In the genomic region with DNA sequence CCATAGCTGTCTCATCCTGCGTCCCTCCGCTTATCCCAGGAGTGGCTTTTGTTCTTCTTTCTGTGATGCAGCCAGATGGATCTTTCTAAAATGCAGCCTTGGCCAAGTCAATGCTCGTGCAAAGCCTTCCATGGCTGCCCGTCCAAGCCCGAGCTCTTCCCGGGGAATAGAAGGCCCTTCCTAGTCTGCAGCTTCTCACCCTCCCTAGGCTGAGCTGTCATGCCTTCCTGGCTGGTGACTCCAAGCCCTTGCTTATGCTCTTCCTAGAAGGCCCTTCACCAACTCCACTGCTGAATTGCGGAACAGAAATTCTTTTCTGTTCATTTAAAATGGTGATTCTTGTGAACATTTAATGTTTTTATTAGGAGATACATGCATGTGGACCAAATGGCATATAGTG, we compare ENCODE assay signal across 20 cellular contexts.
DNase-seq lines count a peak whose midpoint lies in the region; FAIRE-seq and TF ChIP-seq lines count a peak whose summit lies in the region.
"Had no signal": no experiment of that assay in that cellular context is flagged by ENCODE, and none has a peak within 500 bp of the region (broad histone marks: within the 10 kb centered on the region; RNA-seq: fewer than 3 reads in every experiment).

No MANE protein-coding gene starts in this region.

- TF ChIP-seq EP300 in H1 (IDR thresholded peaks at IDR 0.05; ENCODE audit: borderline replicate concordance in 1 of 2, low read depth in 2 of 2, low read length in 2 of 2) = no peak

- WGBS in H1 (ENCODE audit: extremely low coverage in 1 of 2, insufficient coverage in 1 of 2, insufficient read length in 1 of 2, insufficient replicate concordance in 2 of 2, low coverage in 1 of 2, low lambda C conversion rate in 2 of 2, missing lambda C conversion rate in 1 of 2), 2 experiments = 83% methylated on average over 7 of the region's 7 CpGs; no CpG with 5 or more reads in 1 of the 2 experiments
- 89% methylated on average over 7 of the region's 7 CpGs for WGBS in smooth muscle cell (ENCODE audit: low lambda C conversion rate)

- no peaks in the 10 kb centered on the region for H3F3A ChIP-seq in neural progenitor cell (ENCODE audit: low read depth)
- peaks cover 13% of the 10 kb centered on the region for H3F3A ChIP-seq in smooth muscle cell (ENCODE audit: low read depth)

- H3K27ac Mint-ChIP-seq in HFFc6 = peak overlapping the region; percentile 65
- H3K27ac Mint-ChIP-seq in neural progenitor cell = no peak overlapping the region
- H3K27ac Mint-ChIP-seq: GM23338 had no signal

- H3K27me3 ChIP-seq in AG04450 (ENCODE audit: control insufficient read depth, insufficient read depth, low read length) (no peaks in the 10 kb centered on the region), H1 (replicated peaks in 1 of 4; ENCODE audit: control insufficient read depth in 3 of 4, extremely low read depth in 1 of 4, insufficient read depth in 3 of 4, low read length in 3 of 4) (no peaks in the 10 kb centered on the region), neural progenitor cell (no peaks in the 10 kb centered on the region), smooth muscle cell (ENCODE audit: low read depth) (no peaks in the 10 kb centered on the region), uterus (no peaks in the 10 kb centered on the region), osteoblast (ENCODE audit: insufficient read depth, low read length) (no peaks in the 10 kb centered on the region)

- no peak overlapping the region for H2AK5ac ChIP-seq in H1 (ENCODE audit: low read depth, low read length)

- DNase-seq in AG04450 (ENCODE audit: low read depth, low spot score) = no peak
- no peak for DNase-seq in HFFc6
- DNase-seq in H1 (ENCODE audit: low read depth in 1 of 2, low spot score in 2 of 2) = no peak
- no peak for DNase-seq in neural progenitor cell (ENCODE audit: low spot score)
- DNase-seq in smooth muscle cell (lab: John Stamatoyannopoulos, UW; ENCODE audit: unreplicated experiment) = no peak
- DNase-seq in uterus = no peak
- DNase-seq in DMS153 (lab: John Stamatoyannopoulos, UW) = no peak
- DNase-seq in osteoblast (ENCODE audit: insufficient read length, low spot score, missing footprints) = no peak
- DNase-seq: AML-193; DMS79; KBM-7; NCI-H1694 treated with DMSO at 0.1 percent for 48 hours; NCI-H748 treated with DMSO at 0.1 percent for 48 hours; NK-92 treated with Interleukin-12 subunit alpha and Interleukin-12 subunit beta, amount 100 ng/mL, for 24 hours; Right ventricle myocardium superior had no signal

- no peaks in the 10 kb centered on the region for H3K36me3 ChIP-seq in H1 (ENCODE audit: control insufficient read depth in 2 of 4, insufficient read depth in 4 of 4, low read length in 3 of 4)
- no peaks in the 10 kb centered on the region for H3K36me3 ChIP-seq in neural progenitor cell
- H3K36me3 ChIP-seq in smooth muscle cell (ENCODE audit: low read depth) = no peaks in the 10 kb centered on the region
- no peaks in the 10 kb centered on the region for H3K36me3 ChIP-seq in uterus
- no peaks in the 10 kb centered on the region for H3K36me3 ChIP-seq in osteoblast (ENCODE audit: insufficient read depth, low read length)

- 0 out of 2 replicates have a peak overlapping the region, but pooled peaks have one; percentile 39 for H4K8ac ChIP-seq in H1 (ENCODE audit: extremely low read depth, insufficient read depth, low read length)

- POLR2A ChIA-PET in AG04450 (lab: Yijun Ruan, JAX) (interaction anchor here (1.2 to 1.6 kb wide), 2 partner anchors 9 to 18 kb away, joined by 3 to 6 read pairs; no protein-coding TSS in a partner anchor), H1 (lab: Charles Lee; ENCODE audit: partially characterized antibody) (no interaction called here)

- H3K36me3 Mint-ChIP-seq in HFFc6 (ENCODE audit: low read depth) = no peaks in the 10 kb centered on the region
- no peaks in the 10 kb centered on the region for H3K36me3 Mint-ChIP-seq in neural progenitor cell

- no peak overlapping the region for H2BK12ac ChIP-seq in H1 (ENCODE audit: low read depth, low read length)

- H3K4me1 Mint-ChIP-seq in HFFc6 (ENCODE audit: low read depth) (peaks cover 49% of the 10 kb centered on the region), neural progenitor cell (peaks cover 30% of the 10 kb centered on the region)

- no peak overlapping the region for H3K23ac ChIP-seq in H1 (ENCODE audit: insufficient read length)

- no peak overlapping the region for H3K18ac ChIP-seq in H1 (ENCODE audit: extremely low read depth, low read length)

- H3K9me3 ChIP-seq in AG04450 (ENCODE audit: control insufficient read depth, insufficient read depth, low read length) (no peaks in the 10 kb centered on the region), H1 (ENCODE audit: insufficient read depth in 2 of 2, low read depth in 1 of 2, low read length in 1 of 2) (no peaks in the 10 kb centered on the region), neural progenitor cell (ENCODE audit: low read depth) (no peaks in the 10 kb centered on the region), smooth muscle cell (replicated peaks; ENCODE audit: low read depth) (no peaks in the 10 kb centered on the region), uterus (no peaks in the 10 kb centered on the region), osteoblast (ENCODE audit: low read depth, low read length) (no peaks in the 10 kb centered on the region)

- no peak overlapping the region for H3K56ac ChIP-seq in H1 (replicated peaks; ENCODE audit: insufficient read length, low read depth, low read length)

- no peak overlapping the region for H2BK5ac ChIP-seq in H1 (ENCODE audit: low read depth, low read length)

- H4K20me1 ChIP-seq in H1 (replicated peaks in 1 of 2; ENCODE audit: control insufficient read depth in 1 of 2, insufficient read depth in 2 of 2, low read length in 2 of 2) (no peaks in the 10 kb centered on the region), neural progenitor cell (ENCODE audit: low read depth) (no peaks in the 10 kb centered on the region), smooth muscle cell (ENCODE audit: low read depth) (no peaks in the 10 kb centered on the region), osteoblast (ENCODE audit: insufficient read depth, low read length) (no peaks in the 10 kb centered on the region)

- H3K23me2 ChIP-seq in H1 (ENCODE audit: low read depth, low read length) = no peaks in the 10 kb centered on the region

- H3K27ac ChIP-seq in AG04450 (ENCODE audit: low read depth, low read length) (peak overlapping the region; percentile 78), H1 (ENCODE audit: low read depth, low read length) (no peak overlapping the region), neural progenitor cell (no peak overlapping the region), smooth muscle cell (ENCODE audit: low read depth) (no peak overlapping the region), uterus (no peak overlapping the region), osteoblast (ENCODE audit: low read depth, low read length) (no peak overlapping the region)
- H3K27ac ChIP-seq: C4-2B, SK-N-MC had no signal

- no peak overlapping the region for H2BK20ac ChIP-seq in H1 (ENCODE audit: low read length)

- no peak overlapping the region for H4K5ac ChIP-seq in H1 (ENCODE audit: insufficient read length, low read depth, low read length)

- H4K91ac ChIP-seq in H1 (replicated peaks; ENCODE audit: insufficient read length, low read length) = no peak overlapping the region

- TF ChIP-seq RAD21 in H1 (IDR thresholded peaks at IDR 0.05 in 1 of 2, conservative IDR thresholded peaks at IDR 0.05 in 1 of 2; ENCODE audit: low read depth in 2 of 2, low read length in 2 of 2) = no peak

- no peak overlapping the region for H3K4me2 ChIP-seq in H1 (ENCODE audit: insufficient read depth in 1 of 2, low read depth in 2 of 2, low read length in 2 of 2)
- H3K4me2 ChIP-seq in neural progenitor cell = no peak overlapping the region
- H3K4me2 ChIP-seq in smooth muscle cell = no peak overlapping the region
- no peak overlapping the region for H3K4me2 ChIP-seq in osteoblast (ENCODE audit: insufficient read depth, low read length)
- H3K4me2 ChIP-seq: GM23338 had no signal

- H3K9me3 Mint-ChIP-seq in HFFc6 = no peaks in the 10 kb centered on the region
- no peaks in the 10 kb centered on the region for H3K9me3 Mint-ChIP-seq in neural progenitor cell
- H3K9me3 Mint-ChIP-seq: GM23338 had no signal

- no peak overlapping the region for H3K14ac ChIP-seq in H1 (ENCODE audit: insufficient read length)

- CTCF ChIA-PET in AG04450 (lab: Charles Lee) (interaction anchor here (1.7 kb wide), 1 partner anchor 53 kb away, joined by 5 read pairs; no protein-coding TSS in a partner anchor), H1 (lab: Charles Lee; ENCODE audit: partially characterized antibody) (interaction anchor here (0.8 to 17.8 kb wide), 5 partner anchors 17 to 67 kb away, joined by 3 to 201 read pairs (median 5); no protein-coding TSS in a partner anchor)

- H3K27me3 Mint-ChIP-seq in HFFc6 (ENCODE audit: insufficient read depth) = peaks cover 2% of the 10 kb centered on the region
- H3K27me3 Mint-ChIP-seq in neural progenitor cell (ENCODE audit: insufficient read depth, low read depth) = peaks cover 5% of the 10 kb centered on the region

- H3K4me3 ChIP-seq in AG04450 (ENCODE audit: low read depth, low read length) = no peak overlapping the region
- no peak overlapping the region for H3K4me3 ChIP-seq in H1 (ENCODE audit: extremely low read depth in 1 of 4, insufficient read depth in 2 of 4, low read depth in 3 of 4, low read length in 4 of 4)
- no peak overlapping the region for H3K4me3 ChIP-seq in neural progenitor cell
- H3K4me3 ChIP-seq in smooth muscle cell = no peak overlapping the region
- no peak overlapping the region for H3K4me3 ChIP-seq in uterus
- no peak overlapping the region for H3K4me3 ChIP-seq in osteoblast (ENCODE audit: insufficient read depth, low read length)
- H3K4me3 ChIP-seq: GM23338, SK-N-MC had no signal

- H2BK120ac ChIP-seq in H1 (replicated peaks; ENCODE audit: low read depth, low read length) = no peak overlapping the region

- no peak overlapping the region for H3K4ac ChIP-seq in H1 (replicated peaks; ENCODE audit: insufficient read length, low read depth, low read length)

- H3K79me2 ChIP-seq in H1 (ENCODE audit: control insufficient read depth in 1 of 2, insufficient read depth in 2 of 2, low read length in 2 of 2) = no peaks in the 10 kb centered on the region
- no peaks in the 10 kb centered on the region for H3K79me2 ChIP-seq in neural progenitor cell (ENCODE audit: low read depth)
- H3K79me2 ChIP-seq in smooth muscle cell (ENCODE audit: low read depth) = no peaks in the 10 kb centered on the region
- H3K79me2 ChIP-seq in osteoblast (ENCODE audit: insufficient read depth, low read length) = no peaks in the 10 kb centered on the region

- no peak for TF ChIP-seq POLR2A in H1 (IDR thresholded peaks at IDR 0.05; ENCODE audit: control extremely low read depth in 1 of 2, low read depth in 2 of 2, low read length in 2 of 2)
- TF ChIP-seq POLR2A in uterus (IDR thresholded peaks at IDR 0.05) = no peak

- no peak overlapping the region for H2AFZ ChIP-seq in H1 (ENCODE audit: low read length)
- H2AFZ ChIP-seq in neural progenitor cell (replicated peaks) = peak overlapping the region; percentile 39
- no peak overlapping the region for H2AFZ ChIP-seq in smooth muscle cell (ENCODE audit: low read depth)
- H2AFZ ChIP-seq in osteoblast (ENCODE audit: low read length) = no peak overlapping the region

- intact Hi-C loops in uterus (cut with DNase I; ENCODE audit: low total_unique reads) = no loop called here

- no peak overlapping the region for H2BK15ac ChIP-seq in H1 (ENCODE audit: low read length)

- TF ChIP-seq CTCF in AG04450 (IDR thresholded peaks at IDR 0.05; ENCODE audit: low read depth, low read length) (no peak), HFFc6 (IDR thresholded peaks at IDR 0.05) (no peak), H1 (IDR thresholded peaks at IDR 0.05; ENCODE audit: control extremely low read depth in 1 of 3, insufficient read depth in 1 of 3, low read depth in 1 of 3, low read length in 3 of 3) (no peak), neural progenitor cell (IDR thresholded peaks at IDR 0.05) (no peak), smooth muscle cell (IDR thresholded peaks at IDR 0.05; ENCODE audit: borderline replicate concordance, insufficient read depth, poor library complexity, severe bottlenecking) (no peak), uterus (IDR thresholded peaks at IDR 0.05) (no peak), osteoblast (IDR thresholded peaks at IDR 0.05; ENCODE audit: extremely low read depth, low read depth, low read length) (no peak)

- no peak for FAIRE-seq in H1 (lab: Jason Lieb, UNC)
- FAIRE-seq: D721Med, RCC 7860 had no signal

- no peaks in the 10 kb centered on the region for H3K79me1 ChIP-seq in H1 (ENCODE audit: low read depth, low read length)

- H3K9ac ChIP-seq in H1 (replicated peaks in 1 of 4; ENCODE audit: extremely low read depth in 1 of 4, low read depth in 3 of 4, low read length in 3 of 4) (no peak overlapping the region), neural progenitor cell (no peak overlapping the region), smooth muscle cell (ENCODE audit: low read depth) (no peak overlapping the region)

- H3K4me1 ChIP-seq in H1 (replicated peaks in 1 of 4; ENCODE audit: control insufficient read depth in 3 of 4, insufficient read depth in 4 of 4, low read length in 3 of 4) = peaks cover 0 to 2% (median 1%) of the 10 kb centered on the region in 4 experiments; a peak in 4 of 7 replicates
- H3K4me1 ChIP-seq in neural progenitor cell = peaks cover 7% of the 10 kb centered on the region
- H3K4me1 ChIP-seq in smooth muscle cell (ENCODE audit: low read depth) = peaks cover 14% of the 10 kb centered on the region
- peaks cover 5 to 8% of the 10 kb centered on the region in 2 donors for H3K4me1 ChIP-seq in uterus
- peaks cover 45% of the 10 kb centered on the region for H3K4me1 ChIP-seq in osteoblast (ENCODE audit: insufficient read depth, low read length)

- H3K4me3 Mint-ChIP-seq in HFFc6 (no peak overlapping the region), neural progenitor cell (no peak overlapping the region)
- H3K4me3 Mint-ChIP-seq: GM23338 had no signal
